ENCODE assay signal across 10 cellular contexts in genomic region chr5:147234825-147235635, GRCh38. TPM values are rescaled to one million over a fixed set of nuclear protein-coding genes. Genes with fewer than 3 reads are reported as not detected.
A peak's percentile ranks its signal among the peaks of the same experiment; 100 is the strongest.
DNase-seq lines count a peak whose midpoint lies in the region; ATAC-seq and TF ChIP-seq lines count a peak whose summit lies in the region.
"Had no signal": no experiment of that assay in that cellular context is flagged by ENCODE, and none has a peak within 500 bp of the region (broad histone marks: within the 10 kb centered on the region; RNA-seq: fewer than 3 reads in every experiment).

Gene STK32A (plus strand): TSS chr5:147235026. CDS start chr5:147239635, 4,609 bp downstream.

- H3K27me3 Mint-ChIP-seq in activated T-cell treated with anti-CD3 and anti-CD28 coated beads, Interleukin-2, amount 50 U/mL, for 72 hours (ENCODE audit: low read depth): peaks cover 32% of the 10 kb centered on the region

- H3K36me3 ChIP-seq in neural cell (ENCODE audit: insufficient read depth, low read length): no peaks in the 10 kb centered on the region
- H3K36me3 ChIP-seq: BLaER1 treated with 17β-estradiol and CSF1 and Interleukin-3, amounts not matched to agents 10 nM and 100 nM had no signal

- peak within 1 kb of the TSS; percentile 14 to 66 for H3K4me3 Mint-ChIP-seq in activated T-cell treated with anti-CD3 and anti-CD28 coated beads, Interleukin-2, amount 50 U/mL, for 72 hours
- H3K4me3 Mint-ChIP-seq: T-helper 1 cell treated with Interleukin-12 subunit alpha and Interleukin-12 subunit beta and Interleukin-4 antibody, amounts not matched to agents 30 μg/mL and 1 μg/mL, for 36 hours had no signal

- ATAC-seq in activated T-cell treated with anti-CD3 and anti-CD28 coated beads, Interleukin-2, amount 50 U/mL, for 72 hours (replicated peaks in 1 of 2): no peak
- no peak for ATAC-seq in HG03457 (IDR thresholded peaks at IDR 0.05; ENCODE audit: unreplicated experiment)

- no peaks in the 10 kb centered on the region for H3K9me3 Mint-ChIP-seq in activated T-cell treated with anti-CD3 and anti-CD28 coated beads, Interleukin-2, amount 50 U/mL, for 72 hours
- H3K9me3 Mint-ChIP-seq: T-helper 1 cell treated with Interleukin-12 subunit alpha and Interleukin-12 subunit beta and Interleukin-4 antibody, amounts not matched to agents 30 μg/mL and 1 μg/mL, for 36 hours had no signal

- H2AFZ ChIP-seq in neural cell (ENCODE audit: low read depth, low read length): peak within 1 kb of the TSS; percentile 79

- H3K4me2 ChIP-seq in neural cell (ENCODE audit: low read length): peak within 1 kb of the TSS; percentile 71
- H3K4me2 ChIP-seq: BLaER1 treated with 17β-estradiol and CSF1 and Interleukin-3, amounts not matched to agents 10 nM and 100 nM had no signal

- peaks cover 5% of the 10 kb centered on the region for H3K27me3 ChIP-seq in neural cell (ENCODE audit: insufficient read depth, low read depth, low read length)
- H3K27me3 ChIP-seq: BLaER1 treated with 17β-estradiol and CSF1 and Interleukin-3, amounts not matched to agents 10 nM and 100 nM had no signal

- H3K27ac ChIP-seq in neural cell (ENCODE audit: low read length): peak within 1 kb of the TSS; percentile 37
- H3K27ac ChIP-seq: BLaER1 treated with 17β-estradiol and CSF1 and Interleukin-3, amounts not matched to agents 10 nM and 100 nM had no signal

- DNase-seq in activated T-cell treated with anti-CD3 and anti-CD28 coated beads, Interleukin-2, amount 50 U/mL, for 72 hours: no peak
- DNase-seq in activated T-cell treated with anti-CD3 and anti-CD28 coated beads, Interleukin-2, amount 50 U/mL, for 1 hour: no peak
- DNase-seq in SK-N-DZ (ENCODE audit: low spot score) (peak; percentile 54), fibroblast of villous mesenchyme (ENCODE audit: low read depth) (no peak)
- no peak for DNase-seq in activated CD4-positive, alpha-beta T cell treated with anti-CD3 and anti-CD28 coated beads, Interleukin-2, amount 50 U/mL, for 1 hour
- no peak for DNase-seq in activated CD4-positive, alpha-beta T cell treated with anti-CD3 and anti-CD28 coated beads, Interleukin-2, amount 50 U/mL, for 4 hours

- H3K27ac Mint-ChIP-seq in activated T-cell treated with anti-CD3 and anti-CD28 coated beads, Interleukin-2, amount 50 U/mL, for 72 hours: no peak within 1 kb of the TSS
- H3K27ac Mint-ChIP-seq: T-helper 1 cell treated with Interleukin-12 subunit alpha and Interleukin-12 subunit beta and Interleukin-4 antibody, amounts not matched to agents 30 μg/mL and 1 μg/mL, for 36 hours had no signal

- H3K79me2 ChIP-seq in neural cell (replicated peaks; ENCODE audit: insufficient read depth, low read length): peaks cover 6% of the 10 kb centered on the region

- no peaks in the 10 kb centered on the region for H3K36me3 Mint-ChIP-seq in activated T-cell treated with anti-CD3 and anti-CD28 coated beads, Interleukin-2, amount 50 U/mL, for 72 hours (ENCODE audit: insufficient read depth in 2 of 2)

- TF ChIP-seq CTCF in fibroblast of villous mesenchyme (IDR thresholded peaks at IDR 0.05; ENCODE audit: insufficient read depth, low read depth, low read length) (no peak), neural cell (IDR thresholded peaks at IDR 0.05; ENCODE audit: poor library complexity, severe bottlenecking) (no peak)

- H3K9me2 ChIP-seq in neural cell (ENCODE audit: insufficient read depth, low read length): no peaks in the 10 kb centered on the region

- no peak for TF ChIP-seq EP300 in neural cell (conservative IDR thresholded peaks at IDR 0.05; ENCODE audit: poor library complexity, severe bottlenecking)

- H3K9me3 ChIP-seq in neural cell (ENCODE audit: low read length): peaks cover 8% of the 10 kb centered on the region

- no peaks in the 10 kb centered on the region for H4K20me1 ChIP-seq in neural cell (ENCODE audit: insufficient read depth)
- H4K20me1 ChIP-seq: BLaER1 treated with 17β-estradiol and CSF1 and Interleukin-3, amounts not matched to agents 10 nM and 100 nM had no signal

- H3K4me3 ChIP-seq in fibroblast of villous mesenchyme (ENCODE audit: low read depth, low read length): peak within 1 kb of the TSS; percentile 50
- peak within 1 kb of the TSS; percentile 90 for H3K4me3 ChIP-seq in neural cell (ENCODE audit: low read length)
- H3K4me3 ChIP-seq: BLaER1 treated with 17β-estradiol and CSF1 and Interleukin-3, amounts not matched to agents 10 nM and 100 nM had no signal

- peak within 1 kb of the TSS; percentile 75 for H3K9ac ChIP-seq in neural cell (ENCODE audit: low read length)
- H3K9ac ChIP-seq: BLaER1 treated with 17β-estradiol and CSF1 and Interleukin-3, amounts not matched to agents 10 nM and 100 nM had no signal

- TF ChIP-seq RAD21 in neural cell (conservative IDR thresholded peaks at IDR 0.05): peak; percentile 48

- H3K4me1 Mint-ChIP-seq in activated T-cell treated with anti-CD3 and anti-CD28 coated beads, Interleukin-2, amount 50 U/mL, for 72 hours (ENCODE audit: low read depth): no peaks in the 10 kb centered on the region

- H3F3A ChIP-seq in neural cell (ENCODE audit: insufficient read depth, low read length, poor library complexity, severe bottlenecking): no peaks in the 10 kb centered on the region

TF ChIP-seq in neural cell, 6 proteins besides CTCF, POLR2A, EP300 and RAD21:
- TF ChIP-seq TAF1 (IDR thresholded peaks at IDR 0.05; ENCODE audit: low read depth) (no peak), MXI1 (conservative IDR thresholded peaks at IDR 0.05; ENCODE audit: poor library complexity, severe bottlenecking) (peak; percentile 45), SMC3 (conservative IDR thresholded peaks at IDR 0.05; ENCODE audit: poor library complexity) (peak; percentile 39), EZH2 (IDR thresholded peaks at IDR 0.05; ENCODE audit: borderline replicate concordance, insufficient read depth, low read length, poor library complexity, severe bottlenecking) (no peak), POLR2AphosphoS5 (IDR thresholded peaks at IDR 0.05) (peak; percentile 47)
- TF ChIP-seq, protein P1, sequence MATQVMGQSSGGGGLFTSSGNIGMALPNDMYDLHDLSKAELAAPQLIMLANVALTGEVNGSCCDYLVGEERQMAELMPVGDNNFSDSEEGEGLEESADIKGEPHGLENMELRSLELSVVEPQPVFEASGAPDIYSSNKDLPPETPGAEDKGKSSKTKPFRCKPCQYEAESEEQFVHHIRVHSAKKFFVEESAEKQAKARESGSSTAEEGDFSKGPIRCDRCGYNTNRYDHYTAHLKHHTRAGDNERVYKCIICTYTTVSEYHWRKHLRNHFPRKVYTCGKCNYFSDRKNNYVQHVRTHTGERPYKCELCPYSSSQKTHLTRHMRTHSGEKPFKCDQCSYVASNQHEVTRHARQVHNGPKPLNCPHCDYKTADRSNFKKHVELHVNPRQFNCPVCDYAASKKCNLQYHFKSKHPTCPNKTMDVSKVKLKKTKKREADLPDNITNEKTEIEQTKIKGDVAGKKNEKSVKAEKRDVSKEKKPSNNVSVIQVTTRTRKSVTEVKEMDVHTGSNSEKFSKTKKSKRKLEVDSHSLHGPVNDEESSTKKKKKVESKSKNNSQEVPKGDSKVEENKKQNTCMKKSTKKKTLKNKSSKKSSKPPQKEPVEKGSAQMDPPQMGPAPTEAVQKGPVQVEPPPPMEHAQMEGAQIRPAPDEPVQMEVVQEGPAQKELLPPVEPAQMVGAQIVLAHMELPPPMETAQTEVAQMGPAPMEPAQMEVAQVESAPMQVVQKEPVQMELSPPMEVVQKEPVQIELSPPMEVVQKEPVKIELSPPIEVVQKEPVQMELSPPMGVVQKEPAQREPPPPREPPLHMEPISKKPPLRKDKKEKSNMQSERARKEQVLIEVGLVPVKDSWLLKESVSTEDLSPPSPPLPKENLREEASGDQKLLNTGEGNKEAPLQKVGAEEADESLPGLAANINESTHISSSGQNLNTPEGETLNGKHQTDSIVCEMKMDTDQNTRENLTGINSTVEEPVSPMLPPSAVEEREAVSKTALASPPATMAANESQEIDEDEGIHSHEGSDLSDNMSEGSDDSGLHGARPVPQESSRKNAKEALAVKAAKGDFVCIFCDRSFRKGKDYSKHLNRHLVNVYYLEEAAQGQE (IDR thresholded peaks at IDR 0.05; ENCODE audit: borderline replicate concordance): peak; percentile 41

RNA-seq across cellular contexts. Expression of gene STK32A, which starts in this region (rescaled TPM):
- not detected for total RNA-seq in activated T-cell treated with anti-CD3 and anti-CD28 coated beads, Interleukin-2, amount 50 U/mL, for 72 hours
- 4.0 and 5.9 TPM in 2 replicates for polyA plus RNA-seq in SK-N-DZ (2014; cell fraction: cytosol; rRNA removed)
- polyA plus RNA-seq in SK-N-DZ (2014; cell fraction: nucleus; rRNA removed): 0.70 and 1.8 TPM in 2 replicates
- 0.97 and 2.2 TPM in 2 replicates for total RNA-seq in fibroblast of villous mesenchyme
- polyA plus RNA-seq in neural cell: 22.4 and 23.1 TPM in 2 replicates
- 42.1 and 49.5 TPM in 2 replicates for polyA minus RNA-seq in neural cell
